In genomic region chr6:118893882-118894424, GRCh38 we compare ENCODE assay signal across 8 cellular contexts.
DNase-seq lines count a peak whose midpoint lies in the region; ATAC-seq lines count a peak whose summit lies in the region.

Gene ASF1A (plus strand): TSS chr6:118894152. CDS start chr6:118894414, 262 bp downstream.

- ATAC-seq in GM19043 (IDR thresholded peaks at IDR 0.05; ENCODE audit: low read depth, unreplicated experiment) = peak; percentile 63
- ATAC-seq in HG03378 (IDR thresholded peaks at IDR 0.05; ENCODE audit: unreplicated experiment) = peak; percentile 69
- peak; percentile 78 for ATAC-seq in activated CD4-positive, CD25-positive, alpha-beta regulatory T cell treated with anti-CD3 and anti-CD28 coated beads, Interleukin-2, amount 50 U/mL, for 24 hours

- DNase-seq in Ammon's horn (ENCODE audit: low spot score) (peak; percentile 98), NCI-H446 treated with DMSO at 0.1 percent for 48 hours (lab: John Stamatoyannopoulos, UW) (peak; percentile 94), cerebellar cortex (ENCODE audit: low spot score) (peak; percentile 99), islet precursor cell (peak; percentile 99)
- DNase-seq in stimulated activated CD4-positive, alpha-beta T cell treated with anti-CD3 and anti-CD28 coated beads, Interleukin-15, amount 100 ng/mL, for 1 hour (ENCODE audit: low read depth in 1 of 2, low spot score in 1 of 2) = peak; percentile 89 to 92

Comparison
In these comparisons a context has a peak if more than half of its experiments do, and no peak if none do; other contexts are left out.
1. Peak in every context shown above with its lines: DNase-seq and ATAC-seq.